In genomic region chrX:119784747-119785446, GRCh38 we compare ENCODE assay signal across 8 cellular contexts. TPM values are rescaled to one million over a fixed set of nuclear protein-coding genes. Genes with fewer than 3 reads are reported as not detected.
DNase-seq lines count a peak whose midpoint lies in the region; ATAC-seq, FAIRE-seq and TF ChIP-seq lines count a peak whose summit lies in the region.

No MANE protein-coding gene starts in this region.

- intact Hi-C loops in ovary (cut with DNase I), result no loop called here

- CTCF ChIA-PET in T-cell (lab: Charles Lee), result interaction anchor here (0.6 to 1.6 kb wide), 11 partner anchors 10 to 151 kb away, joined by 3 to 11 read pairs (median 3); no protein-coding TSS in a partner anchor

- peak; percentile 37 for TF ChIP-seq CTCF in astrocyte (IDR thresholded peaks at IDR 0.05; ENCODE audit: insufficient read depth, low read depth, low read length)
- no peak for TF ChIP-seq CTCF in omental fat pad (IDR thresholded peaks at IDR 0.05)
- no peak for TF ChIP-seq CTCF in ovary (IDR thresholded peaks at IDR 0.05)

- POLR2A ChIA-PET in T-cell (lab: Charles Lee), result interaction anchor here in 1 of 2 donors (0.6 kb wide), 1 partner anchor 312 kb away, joined by 3 read pairs; no protein-coding TSS in a partner anchor

- TF ChIP-seq EP300 in ovary (IDR thresholded peaks at IDR 0.05), result no peak

- peak; percentile 67 for ATAC-seq in HG03159 (IDR thresholded peaks at IDR 0.05; ENCODE audit: unreplicated experiment)
- peak; percentile 55 to 76 (median 62) for ATAC-seq in T-cell (replicated peaks in 1 of 4)
- ATAC-seq in omental fat pad (ENCODE audit: low FRiP score), result no peak
- no peak for ATAC-seq in GM18519 (IDR thresholded peaks at IDR 0.05; ENCODE audit: low FRiP score, unreplicated experiment)

- H3K4me1 Mint-ChIP-seq in T-cell (peaks cover 26 to 50% (median 36%) of the 10 kb centered on the region in 3 donors), astrocyte (ENCODE audit: low read depth, unreplicated experiment) (peaks cover 10% of the 10 kb centered on the region)

- H3K9me3 Mint-ChIP-seq in T-cell (no peaks in the 10 kb centered on the region), astrocyte (ENCODE audit: unreplicated experiment) (no peaks in the 10 kb centered on the region)

- H3K36me3 ChIP-seq in astrocyte (ENCODE audit: insufficient read depth, low read length) (peaks cover 23% of the 10 kb centered on the region), ovary (no peaks in the 10 kb centered on the region)

- H3K36me3 Mint-ChIP-seq in T-cell, result peaks cover 18% of the 10 kb centered on the region
- peaks cover 3% of the 10 kb centered on the region for H3K36me3 Mint-ChIP-seq in astrocyte (ENCODE audit: low read depth, unreplicated experiment)

- DNase-seq in ELR (ENCODE audit: low read depth), result peak; percentile 52
- peak in 33 of 34 experiments; percentile 7 to 57 (median 34) for DNase-seq in T-cell
- no peak for DNase-seq in astrocyte (ENCODE audit: low read depth)
- DNase-seq in myocyte (ENCODE audit: low read depth), result peak; percentile 27
- DNase-seq in omental fat pad (ENCODE audit: low spot score), result no peak
- no peak for DNase-seq in ovary

- TF ChIP-seq POLR2A in ovary (IDR thresholded peaks at IDR 0.05), result no peak

- H2AFZ ChIP-seq in astrocyte (ENCODE audit: low read depth, low read length), result no peak overlapping the region

- peaks cover 3% of the 10 kb centered on the region for H3K4me1 ChIP-seq in astrocyte (ENCODE audit: insufficient read depth, low read length)
- H3K4me1 ChIP-seq in ovary (ENCODE audit: insufficient read depth), result peaks cover 2% of the 10 kb centered on the region

- peaks cover 0 to 8% of the 10 kb centered on the region in 2 donors for H3K27me3 Mint-ChIP-seq in T-cell
- no peaks in the 10 kb centered on the region for H3K27me3 Mint-ChIP-seq in astrocyte (ENCODE audit: low read depth, unreplicated experiment)

- no peak overlapping the region for H3K9ac ChIP-seq in astrocyte (ENCODE audit: low read length)

- H3K4me2 ChIP-seq in astrocyte (ENCODE audit: low read length), result no peak overlapping the region

- WGBS in ovary, 3 donors, result 71 to 75% (median 72%) methylated on average over 14 of the region's 14 CpGs

- H3K27ac ChIP-seq in astrocyte (ENCODE audit: low read depth, low read length), result no peak overlapping the region
- H3K27ac ChIP-seq in ovary, result no peak overlapping the region

- peak; percentile 81 for FAIRE-seq in astrocyte (lab: Jason Lieb, UNC)

- H3K9me3 ChIP-seq in astrocyte (ENCODE audit: insufficient read depth, low read depth, low read length), result no peaks in the 10 kb centered on the region
- H3K9me3 ChIP-seq in ovary, result no peaks in the 10 kb centered on the region

- H3K4me3 Mint-ChIP-seq in T-cell, result no peak overlapping the region
- H3K4me3 Mint-ChIP-seq in astrocyte (ENCODE audit: unreplicated experiment), result no peak overlapping the region

- H4K20me1 ChIP-seq in astrocyte (ENCODE audit: insufficient read depth, low read length), result peaks cover 70% of the 10 kb centered on the region

- H3K79me2 ChIP-seq in astrocyte (ENCODE audit: insufficient read depth, low read length), result peaks cover 57% of the 10 kb centered on the region

- H3K27me3 ChIP-seq in astrocyte (ENCODE audit: insufficient read depth, low read length) (no peaks in the 10 kb centered on the region), ovary (no peaks in the 10 kb centered on the region)

- H3K27ac Mint-ChIP-seq in T-cell (peak overlapping the region in 1 of 2 donors; percentile 40), astrocyte (ENCODE audit: unreplicated experiment) (no peak overlapping the region)

- no peak overlapping the region for H3K4me3 ChIP-seq in astrocyte (ENCODE audit: insufficient read depth, low read depth, low read length)
- H3K4me3 ChIP-seq in ovary, result no peak overlapping the region

RNA-seq across cellular contexts. Expression of gene RPL39, which starts 6.5 kb away (rescaled TPM):
- total RNA-seq in T-cell (1,000 to 10,000 TPM; 2,957 to 4,080 (median 3,439) TPM), astrocyte (1,404 and 1,492 TPM in 2 replicates), myocyte (4,489 and 7,031 TPM in 2 replicates), omental fat pad (1,000 to 10,000 TPM; 5,321 to 8,187 (median 6,468) TPM), ovary (1,000 to 10,000 TPM; 2,907 to 8,735 (median 3,301) TPM)
- 1,918 TPM for polyA plus RNA-seq in myocyte (2012)
- polyA plus RNA-seq in ovary, result over 10,000 TPM in 1 of 2 donors, 1,000 to 10,000 TPM in 1; 5,166 to 12,575 TPM

RNA-seq across cellular contexts. Expression of gene SOWAHD, which starts 26.5 kb away (rescaled TPM):
- total RNA-seq in T-cell, result 1 to 10 TPM in 3 of 5 donors, under 1 TPM in 1, not detected in 1; 0.48 to 2.2 (median 1.6) TPM
- 0.54 TPM in 1 of 2 replicates, not detected in the other for total RNA-seq in astrocyte
- total RNA-seq in myocyte, result 0.31 TPM in 1 of 2 replicates, not detected in the other
- polyA plus RNA-seq in myocyte (2012), result 0.20 TPM
- 1 to 10 TPM in 1 of 4 donors, under 1 TPM in 2, not detected in 1; 0.72 to 1.1 (median 0.79) TPM for total RNA-seq in omental fat pad
- total RNA-seq in ovary, result 1 to 10 TPM in 1 of 7 donors, under 1 TPM in 4, not detected in 2; 0.25 to 2.3 (median 0.58) TPM
- under 1 TPM; 0.12 to 0.27 TPM for polyA plus RNA-seq in ovary

Comparison
In these comparisons a context has a peak if more than half of its experiments do, and no peak if none do; other contexts are left out.
1. DNase-seq: peak in ELR (single experiment), T-cell (33 of 34) and myocyte (single experiment); none in astrocyte (single experiment), omental fat pad (single experiment) and ovary (0 of 5).
2. ATAC-seq: peak in HG03159 (single experiment) and T-cell (4 of 4); none in omental fat pad (single experiment) and GM18519 (single experiment).